11 cellular contexts compared by ENCODE assay signal in the genomic region with DNA sequence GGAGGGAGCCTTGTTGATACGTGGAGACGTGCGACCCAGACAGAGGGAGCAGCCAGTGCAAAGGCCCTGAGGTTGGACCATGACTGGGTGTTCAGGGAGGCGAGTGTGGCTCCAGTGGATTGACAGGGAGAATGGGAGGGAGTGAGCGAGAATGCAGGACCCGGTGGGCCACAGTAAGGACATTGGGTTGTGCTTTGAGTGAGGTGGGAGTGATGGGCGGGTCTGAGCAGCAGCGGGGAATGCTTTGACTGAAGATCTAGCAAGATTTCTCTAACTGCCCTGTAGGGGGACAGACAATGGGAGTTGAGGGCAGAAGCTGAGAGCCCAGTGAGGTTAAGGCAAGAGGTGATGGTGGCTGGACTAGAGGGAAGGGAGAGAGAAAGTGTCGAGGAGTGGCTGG. TPM values are rescaled to one million over a fixed set of nuclear protein-coding genes. Genes with fewer than 3 reads are reported as not detected.
DNase-seq lines count a peak whose midpoint lies in the region; ATAC-seq and TF ChIP-seq lines count a peak whose summit lies in the region.
"Had no signal": no experiment of that assay in that cellular context is flagged by ENCODE, and none has a peak within 500 bp of the region (broad histone marks: within the 10 kb centered on the region; RNA-seq: fewer than 3 reads in every experiment).

No MANE protein-coding gene starts in this region.

- ATAC-seq in HG03460 (IDR thresholded peaks at IDR 0.05; ENCODE audit: unreplicated experiment) (no peak), HG02981 (IDR thresholded peaks at IDR 0.05; ENCODE audit: unreplicated experiment) (no peak), GM21526 (IDR thresholded peaks at IDR 0.05; ENCODE audit: low FRiP score, unreplicated experiment) (no peak)

- TF ChIP-seq CTCF in GM12873 (IDR thresholded peaks at IDR 0.05; ENCODE audit: insufficient read depth, low read depth, low read length, missing control alignments): peak; percentile 53

- DNase-seq in AML-193 (lab: John Stamatoyannopoulos, UW) (peak; percentile 17 to 26), RPMI7951 (ENCODE audit: low read depth) (peak; percentile 24), glomerular visceral epithelial cell (ENCODE audit: extremely low spot score) (peak; percentile 21), NCI-H1694 treated with DMSO at 0.1 percent for 48 hours (lab: John Stamatoyannopoulos, UW) (no peak)
- DNase-seq: activated CD4-positive, alpha-beta T cell treated with anti-CD3 and anti-CD28 coated beads for 1 hour; MG63 had no signal

RNA-seq across cellular contexts. Expression of a gene that starts 7.7 kb away (rescaled TPM):
- total RNA-seq in RPMI7951 (2014; rRNA removed; shearing (Covaris generic)): not detected in 2 replicates
- total RNA-seq: Daoy had no signal

RNA-seq across cellular contexts. Expression of a gene that starts 19.9 kb away (rescaled TPM):
- total RNA-seq in RPMI7951 (2014; rRNA removed; shearing (Covaris generic)): 0.88 and 1.1 TPM in 2 replicates

RNA-seq across cellular contexts. Expression of a gene that starts 36.3 kb away (rescaled TPM):
- 12.1 and 19.4 TPM in 2 replicates for total RNA-seq in RPMI7951 (2014; rRNA removed; shearing (Covaris generic))

RNA-seq across cellular contexts. Expression of a gene that starts 51.4 kb away (rescaled TPM):
- total RNA-seq in RPMI7951 (2014; rRNA removed; shearing (Covaris generic)): not detected in 2 replicates
- total RNA-seq: Daoy had no signal

RNA-seq across cellular contexts. Expression of a gene that starts 58.2 kb away (rescaled TPM):
- not detected in 2 replicates for total RNA-seq in RPMI7951 (2014; rRNA removed; shearing (Covaris generic))
